11 cellular contexts compared by ENCODE assay signal in genomic region chr5:151063590-151063989, GRCh38. TPM values are rescaled to one million over a fixed set of nuclear protein-coding genes. Genes with fewer than 3 reads are reported as not detected.
DNase-seq lines count a peak whose midpoint lies in the region; ATAC-seq and TF ChIP-seq lines count a peak whose summit lies in the region.
"Had no signal": no experiment of that assay in that cellular context is flagged by ENCODE, and none has a peak within 500 bp of the region (broad histone marks: within the 10 kb centered on the region; RNA-seq: fewer than 3 reads in every experiment).

No MANE protein-coding gene starts in this region.

- WGBS in urinary bladder = 42% methylated on average over 12 of the region's 12 CpGs

- H3K27me3 ChIP-seq in muscle layer of duodenum (ENCODE audit: low read depth, low read length) (no peaks in the 10 kb centered on the region), foreskin keratinocyte (no peaks in the 10 kb centered on the region)

- H3K27ac ChIP-seq in muscle layer of duodenum (ENCODE audit: low read length) = peak overlapping the region; percentile 53
- H3K27ac ChIP-seq in urinary bladder (ENCODE audit: low read depth) = peak overlapping the region; percentile 57
- no peak overlapping the region for H3K27ac ChIP-seq in foreskin keratinocyte

- no peaks in the 10 kb centered on the region for H3K9me3 ChIP-seq in muscle layer of duodenum (ENCODE audit: control insufficient read depth in 1 of 2, low read length in 2 of 2)

- no peak overlapping the region for H3K4me3 Mint-ChIP-seq in activated naive CD4-positive, alpha-beta T cell treated with anti-CD3 and anti-CD28 coated beads, Interleukin-2, amount 50 U/mL, for 24 hours
- H3K4me3 Mint-ChIP-seq: CD4-positive, alpha-beta memory T cell; nephron progenitor cell had no signal

- H3K4me3 ChIP-seq in muscle layer of duodenum (ENCODE audit: low read depth in 1 of 2, low read length in 2 of 2) (peak overlapping the region in 1 of 2 donors; percentile 33), urinary bladder (ENCODE audit: low read depth, low read length) (no peak overlapping the region)

- no peak for DNase-seq in activated naive CD4-positive, alpha-beta T cell treated with Interleukin-2 at 50 U/mL for 16 hours
- peak; percentile 65 for DNase-seq in cerebellar cortex (ENCODE audit: low spot score)
- DNase-seq in Ammon's horn (ENCODE audit: low spot score) = no peak
- no peak for DNase-seq in foreskin keratinocyte
- DNase-seq: activated T-cell treated with anti-CD3 and anti-CD28 coated beads for 4 hours; CD4-positive, alpha-beta memory T cell; nephron progenitor cell had no signal

- H3K27ac Mint-ChIP-seq in activated naive CD4-positive, alpha-beta T cell treated with anti-CD3 and anti-CD28 coated beads, Interleukin-2, amount 50 U/mL, for 24 hours = peak overlapping the region; percentile 93

- no peak for ATAC-seq in foreskin keratinocyte
- no peak for ATAC-seq in HG02642 (IDR thresholded peaks at IDR 0.05; ENCODE audit: poor library complexity, unreplicated experiment)

- peaks cover 15% of the 10 kb centered on the region for H3K36me3 Mint-ChIP-seq in activated naive CD4-positive, alpha-beta T cell treated with anti-CD3 and anti-CD28 coated beads, Interleukin-2, amount 50 U/mL, for 24 hours

- TF ChIP-seq CTCF in foreskin keratinocyte (conservative IDR thresholded peaks at IDR 0.05) = no peak

- peaks cover 24 to 47% of the 10 kb centered on the region in 2 donors for H3K4me1 ChIP-seq in muscle layer of duodenum (ENCODE audit: control insufficient read depth in 1 of 2, insufficient read depth in 2 of 2, low read length in 2 of 2)
- H3K4me1 ChIP-seq in urinary bladder (ENCODE audit: insufficient read depth) = no peaks in the 10 kb centered on the region
- peaks cover 7% of the 10 kb centered on the region for H3K4me1 ChIP-seq in foreskin keratinocyte

- no peaks in the 10 kb centered on the region for H3K9me3 Mint-ChIP-seq in activated naive CD4-positive, alpha-beta T cell treated with anti-CD3 and anti-CD28 coated beads, Interleukin-2, amount 50 U/mL, for 24 hours
- H3K9me3 Mint-ChIP-seq: nephron progenitor cell had no signal

- H3K36me3 ChIP-seq in muscle layer of duodenum (ENCODE audit: control insufficient read depth in 1 of 2, insufficient read depth in 2 of 2, low read length in 2 of 2) = peaks cover 22 to 33% of the 10 kb centered on the region in 2 donors
- H3K36me3 ChIP-seq in urinary bladder (ENCODE audit: insufficient read depth) = peaks cover 3% of the 10 kb centered on the region

- H3K4me1 Mint-ChIP-seq in activated naive CD4-positive, alpha-beta T cell treated with anti-CD3 and anti-CD28 coated beads, Interleukin-2, amount 50 U/mL, for 24 hours = peaks cover 74% of the 10 kb centered on the region

- H3K27me3 Mint-ChIP-seq in activated naive CD4-positive, alpha-beta T cell treated with anti-CD3 and anti-CD28 coated beads, Interleukin-2, amount 50 U/mL, for 24 hours = no peaks in the 10 kb centered on the region

RNA-seq across cellular contexts. Expression of gene TNIP1, which starts 17.2 kb away (rescaled TPM):
- total RNA-seq in urinary bladder = 32.4 TPM
- polyA plus RNA-seq in urinary bladder = 69.3 TPM
- total RNA-seq in foreskin keratinocyte = 128 and 133 TPM in 2 replicates
- 96.5 and 98.1 TPM in 2 replicates for polyA plus RNA-seq in foreskin keratinocyte

RNA-seq across cellular contexts. Expression of gene GPX3, which starts 43.2 kb away (rescaled TPM):
- 8.6 TPM for total RNA-seq in urinary bladder
- 1,418 TPM for polyA plus RNA-seq in urinary bladder
- total RNA-seq in foreskin keratinocyte = 6.9 and 13.2 TPM in 2 replicates
- 12.7 and 26.6 TPM in 2 replicates for polyA plus RNA-seq in foreskin keratinocyte
- total RNA-seq: CD4-positive, alpha-beta memory T cell had no signal
